Comparison of ENCODE assay signal across 13 cellular contexts in the genomic region with DNA sequence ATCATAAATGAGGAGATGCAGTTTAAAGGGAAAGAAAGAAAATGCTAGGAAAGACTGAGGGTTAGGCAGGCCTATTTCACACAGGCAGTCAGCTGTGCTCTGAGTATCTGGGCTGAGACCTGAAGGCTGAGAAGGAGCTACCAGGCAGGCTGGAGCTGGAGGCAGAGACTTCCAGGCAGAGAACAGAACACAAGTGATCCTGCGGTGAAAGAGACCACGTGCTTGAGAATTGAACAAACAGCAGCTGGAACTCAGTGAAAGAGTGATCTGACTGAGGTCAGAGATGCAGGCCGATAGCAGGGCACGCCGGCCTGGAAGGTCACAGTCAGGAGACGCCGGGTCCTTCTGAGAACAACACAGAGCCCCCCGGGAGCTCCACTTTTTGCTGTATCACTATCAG.
DNase-seq lines count a peak whose midpoint lies in the region; ATAC-seq and TF ChIP-seq lines count a peak whose summit lies in the region.
"Had no signal": no experiment of that assay in that cellular context is flagged by ENCODE, and none has a peak within 500 bp of the region (broad histone marks: within the 10 kb centered on the region; RNA-seq: fewer than 3 reads in every experiment).

No MANE protein-coding gene starts in this region.

- no peaks in the 10 kb centered on the region for H3K4me1 ChIP-seq in upper lobe of right lung
- H3K4me1 ChIP-seq: uterus had no signal

- intact Hi-C loops in left ventricle myocardium superior (cut with micrococcal nuclease) (no loop called here), cardiac septum (cut with DNase I) (no loop called here), upper lobe of right lung (cut with DNase I) (no loop called here)

- H3K27ac ChIP-seq in upper lobe of right lung = no peak overlapping the region
- H3K27ac ChIP-seq: uterus had no signal

- H3K27me3 ChIP-seq in upper lobe of right lung = no peaks in the 10 kb centered on the region
- H3K27me3 ChIP-seq: uterus had no signal

- no peak overlapping the region for H3K4me3 ChIP-seq in upper lobe of right lung
- H3K4me3 ChIP-seq: uterus had no signal

- no peak for DNase-seq in left ventricle myocardium superior
- no peak for DNase-seq in cardiac septum (ENCODE audit: low spot score)
- peak; percentile 4 for DNase-seq in cerebellar cortex (ENCODE audit: low spot score)
- DNase-seq in midbrain (lab: John Stamatoyannopoulos, UW) = peak; percentile 69
- DNase-seq in upper lobe of right lung = no peak
- DNase-seq in stimulated activated CD4-positive, alpha-beta T cell treated with anti-CD3 and anti-CD28 coated beads, Interleukin-4, amount 100 ng/mL, for 4 hours = no peak
- DNase-seq in activated CD4-positive, CD25-positive, alpha-beta regulatory T cell treated with anti-CD3 and anti-CD28 coated beads, Interleukin-2, amount 50 U/mL, for 72 hours = no peak
- DNase-seq: activated naive CD4-positive, alpha-beta T cell treated with anti-CD3 and anti-CD28 coated beads, Interleukin-2, amount 50 U/mL, for 16 hours; islet precursor cell; naive thymus-derived CD8-positive, alpha-beta T cell; NCI-H748 treated with DMSO at 0.1 percent for 48 hours; uterus had no signal

- no peaks in the 10 kb centered on the region for H3K36me3 ChIP-seq in upper lobe of right lung
- H3K36me3 ChIP-seq: uterus had no signal

- TF ChIP-seq CTCF in upper lobe of right lung (IDR thresholded peaks at IDR 0.05) = no peak

- ATAC-seq in left ventricle myocardium superior (peak; percentile 34), upper lobe of right lung (peak; percentile 65), GM21381 (IDR thresholded peaks at IDR 0.05; ENCODE audit: unreplicated experiment) (no peak)
- ATAC-seq: naive thymus-derived CD8-positive, alpha-beta T cell had no signal

- no peaks in the 10 kb centered on the region for H3K9me3 ChIP-seq in upper lobe of right lung
- H3K9me3 ChIP-seq: uterus had no signal

Comparison
In these comparisons a context has a peak if more than half of its experiments do, and no peak if none do; other contexts are left out.
1. DNase-seq: peak in cerebellar cortex (single experiment) and midbrain (single experiment); none in left ventricle myocardium superior (single experiment), cardiac septum (single experiment), upper lobe of right lung (single experiment), stimulated activated CD4-positive, alpha-beta T cell treated with anti-CD3 and anti-CD28 coated beads, Interleukin-4, amount 100 ng/mL, for 4 hours (0 of 2) and activated CD4-positive, CD25-positive, alpha-beta regulatory T cell treated with anti-CD3 and anti-CD28 coated beads, Interleukin-2, amount 50 U/mL, for 72 hours (single experiment).